ENCODE assay signal across 8 cellular contexts in the genomic region with DNA sequence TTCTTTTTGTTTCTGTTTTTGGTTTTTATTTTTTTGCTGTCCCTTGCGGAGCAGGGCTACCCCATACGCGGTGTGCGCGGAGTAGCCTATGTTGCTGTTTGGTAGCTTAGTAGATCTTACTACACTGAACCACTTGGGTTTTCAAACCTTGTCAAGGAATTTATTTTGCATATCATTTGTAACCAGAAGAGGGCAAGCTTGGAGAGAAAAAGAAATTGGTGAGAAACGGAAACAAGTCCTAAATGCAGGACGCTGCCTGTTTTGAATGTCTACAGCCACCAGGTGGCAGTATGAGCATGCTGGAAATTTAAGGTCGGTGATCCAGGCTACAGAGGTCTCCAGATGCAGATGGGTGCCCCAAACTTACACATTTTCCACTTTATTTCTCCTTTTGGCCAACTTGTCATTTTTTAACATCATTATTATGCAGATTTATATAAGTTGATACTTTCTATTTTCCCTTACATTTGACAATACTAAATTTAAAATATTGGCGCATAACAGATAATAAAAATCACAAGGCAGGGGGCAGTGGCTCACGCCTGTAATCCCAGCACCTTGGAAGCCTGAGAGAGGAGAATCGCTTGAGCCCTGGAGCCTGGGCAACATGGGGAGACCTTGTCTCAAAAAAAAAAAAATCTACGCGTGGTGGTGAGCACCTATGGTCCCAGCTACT. TPM values are rescaled to one million over a fixed set of nuclear protein-coding genes. Genes with fewer than 3 reads are reported as not detected.
DNase-seq lines count a peak whose midpoint lies in the region; ATAC-seq and FAIRE-seq lines count a peak whose summit lies in the region.

No MANE protein-coding gene starts in this region.

- no peak overlapping the region for H3K4me3 ChIP-seq in NT2/D1 (ENCODE audit: insufficient read length, low read depth)

- DNase-seq in COLO829 (ENCODE audit: low spot score) (peak; percentile 95), HTR-8/SVneo (ENCODE audit: insufficient read length, low spot score) (peak; percentile 89), NT2/D1 (ENCODE audit: low read depth, low spot score) (peak; percentile 94), myocyte (ENCODE audit: low read depth) (peak; percentile 95)
- peak in 2 of 3 experiments; percentile 46 to 52 for DNase-seq in activated CD8-positive, alpha-beta memory T cell treated with anti-CD3 and anti-CD28 coated beads for 48 hours (ENCODE audit: low read depth in 2 of 3, low spot score in 2 of 3)
- peak; percentile 57 to 58 for DNase-seq in stimulated activated CD8-positive, alpha-beta memory T cell treated with anti-CD3 and anti-CD28 coated beads, Interleukin-7, amount 100 ng/mL, for 4 hours (ENCODE audit: low read depth in 2 of 2)

- H3K9me3 ChIP-seq in NT2/D1 (ENCODE audit: insufficient read depth, low read length), result peaks cover 9% of the 10 kb centered on the region; the same call in 1 of the 2 replicates

- H3K36me3 ChIP-seq in NT2/D1 (ENCODE audit: insufficient read depth, insufficient read length, low read length), result no peaks in the 10 kb centered on the region

- H3K9ac ChIP-seq in NT2/D1 (ENCODE audit: insufficient read length, low read depth), result no peak overlapping the region

- FAIRE-seq in HTR-8/SVneo (lab: Jason Lieb, UNC), result peak; percentile 64
- FAIRE-seq in endometrium (lab: Jason Lieb, UNC), result peak; percentile 90

- H3K27me3 ChIP-seq in NT2/D1 (ENCODE audit: insufficient read depth, insufficient read length), result no peaks in the 10 kb centered on the region

- H3K4me1 ChIP-seq in NT2/D1 (ENCODE audit: insufficient read depth, insufficient read length), result no peaks in the 10 kb centered on the region

- peak; percentile 60 for ATAC-seq in GM21367 (IDR thresholded peaks at IDR 0.05; ENCODE audit: unreplicated experiment)

RNA-seq across cellular contexts. Expression of a gene that starts 15.3 kb away (rescaled TPM):
- total RNA-seq in myocyte, result 17.4 and 24.4 TPM in 2 replicates
- polyA plus RNA-seq in myocyte (2012), result 39.2 TPM

RNA-seq across cellular contexts. Expression of a gene that starts 50.1 kb away (rescaled TPM):
- 18.3 and 21.4 TPM in 2 replicates for total RNA-seq in myocyte
- polyA plus RNA-seq in myocyte (2012), result 4.6 TPM
